Comparison of ENCODE assay signal across 8 cellular contexts in genomic region chr17:43900858-43901754, GRCh38. TPM values are rescaled to one million over a fixed set of nuclear protein-coding genes. Genes with fewer than 3 reads are reported as not detected.
DNase-seq lines count a peak whose midpoint lies in the region; ATAC-seq and TF ChIP-seq lines count a peak whose summit lies in the region.

No MANE protein-coding gene starts in this region.

- H3K4me3 ChIP-seq in AG04450 (ENCODE audit: low read depth, low read length) (peak overlapping the region; percentile 57), HL-60 (replicated peaks; ENCODE audit: insufficient read depth, low read length) (peak overlapping the region; percentile 33), muscle layer of colon (ENCODE audit: low read depth in 1 of 2, low read length in 2 of 2) (peak overlapping the region; percentile 37 to 68)

- peaks cover 31% of the 10 kb centered on the region for H3K36me3 ChIP-seq in muscle layer of colon (ENCODE audit: insufficient read depth, low read length)

- peaks cover 71% of the 10 kb centered on the region for H3K4me1 Mint-ChIP-seq in brain

- peaks cover 26% of the 10 kb centered on the region for H3K36me3 Mint-ChIP-seq in brain

- H3K4me1 ChIP-seq in muscle layer of colon (ENCODE audit: insufficient read depth, low read length) = peaks cover 24% of the 10 kb centered on the region

- no peak for ATAC-seq in esophagus mucosa
- no peak for ATAC-seq in activated CD4-positive, CD25-positive, alpha-beta regulatory T cell treated with anti-CD3 and anti-CD28 coated beads, Interleukin-2, amount 50 U/mL, for 24 hours

- H3K27me3 ChIP-seq in AG04450 (ENCODE audit: control insufficient read depth, insufficient read depth, low read length) (peaks cover 31% of the 10 kb centered on the region), HL-60 (ENCODE audit: insufficient read depth, poor library complexity, severe bottlenecking) (peaks cover 36% of the 10 kb centered on the region), muscle layer of colon (ENCODE audit: control insufficient read depth in 1 of 2, insufficient read depth in 2 of 2, low read length in 2 of 2) (no peaks in the 10 kb centered on the region)

- TF ChIP-seq CTCF in AG04450 (IDR thresholded peaks at IDR 0.05; ENCODE audit: low read depth, low read length) (no peak), HL-60 (IDR thresholded peaks at IDR 0.05; ENCODE audit: insufficient read depth, low read length) (no peak), brain (conservative IDR thresholded peaks at IDR 0.05) (no peak)

- CTCF ChIA-PET in AG04450 (lab: Charles Lee) = interaction anchor here (1.0 to 2.1 kb wide), 3 partner anchors 9 to 55 kb away, joined by 3 to 5 read pairs (median 3); no protein-coding TSS in a partner anchor

- H3K4me3 Mint-ChIP-seq in brain = peak overlapping the region; percentile 85 to 89 (median 88)

- H3K27ac Mint-ChIP-seq in brain = peak overlapping the region; percentile 54 to 95 (median 83)

- DNase-seq in AG04450 (ENCODE audit: low read depth, low spot score) (no peak), HL-60 (ENCODE audit: low read depth in 1 of 2, low spot score in 1 of 2) (no peak), NCI-H128 (lab: John Stamatoyannopoulos, UW; ENCODE audit: unreplicated experiment) (no peak), NOMO-1 (lab: John Stamatoyannopoulos, UW; ENCODE audit: unreplicated experiment in 2 of 2) (no peak)

- POLR2A ChIA-PET in AG04450 (lab: Yijun Ruan, JAX) = no interaction called here

- H3K9me3 ChIP-seq in AG04450 (ENCODE audit: control insufficient read depth, insufficient read depth, low read length) = no peaks in the 10 kb centered on the region
- no peaks in the 10 kb centered on the region for H3K9me3 ChIP-seq in muscle layer of colon (ENCODE audit: low read length)

- H3K27me3 Mint-ChIP-seq in brain = no peaks in the 10 kb centered on the region

- H3K27ac ChIP-seq in AG04450 (ENCODE audit: low read depth, low read length) = no peak overlapping the region
- H3K27ac ChIP-seq in HL-60 (replicated peaks) = no peak overlapping the region
- H3K27ac ChIP-seq in muscle layer of colon (ENCODE audit: low read depth, low read length) = no peak overlapping the region

- no peak overlapping the region for H3K9ac ChIP-seq in muscle layer of colon (ENCODE audit: low read length)

- H3K9me3 Mint-ChIP-seq in brain = peaks cover 0 to 2% (median 0%) of the 10 kb centered on the region in 5 experiments

RNA-seq across cellular contexts. Expression of gene MPP2, which starts 6.2 kb away (rescaled TPM):
- 2.4 and 2.5 TPM in 2 replicates for polyA plus RNA-seq in AG04450 (2011; rRNA removed)
- 2.9 and 3.6 TPM in 2 replicates for polyA minus RNA-seq in AG04450 (2011; rRNA and poly(A)+ RNA removed)
- 27.6 TPM for polyA plus RNA-seq in brain (ENCODE audit: insufficient read depth, low read depth, low replicate concordance)
- total RNA-seq in esophagus mucosa = 0.32 TPM

RNA-seq across cellular contexts. Expression of gene PPY, which starts 41.2 kb away (rescaled TPM):
- polyA plus RNA-seq in AG04450 (2011; rRNA removed) (not detected in 2 replicates), brain (ENCODE audit: insufficient read depth, low read depth, low replicate concordance) (not detected)
- polyA minus RNA-seq in AG04450 (2011; rRNA and poly(A)+ RNA removed) = not detected in 2 replicates
- total RNA-seq in esophagus mucosa = not detected

RNA-seq across cellular contexts. Expression of gene PYY, which starts 52.6 kb away (rescaled TPM):
- polyA plus RNA-seq in AG04450 (2011; rRNA removed) (not detected in 2 replicates), brain (ENCODE audit: insufficient read depth, low read depth, low replicate concordance) (not detected)
- polyA minus RNA-seq in AG04450 (2011; rRNA and poly(A)+ RNA removed) = not detected in 2 replicates
- total RNA-seq in esophagus mucosa = not detected

RNA-seq across cellular contexts. Expression of gene CD300LG, which starts 54.1 kb away (rescaled TPM):
- polyA plus RNA-seq in AG04450 (2011; rRNA removed) (not detected in 2 replicates), brain (ENCODE audit: insufficient read depth, low read depth, low replicate concordance) (not detected)
- polyA minus RNA-seq in AG04450 (2011; rRNA and poly(A)+ RNA removed) = not detected in 2 replicates
- 0.28 TPM for total RNA-seq in esophagus mucosa
